10 cellular contexts compared by ENCODE assay signal in genomic region chr13:114024603-114025431, GRCh38. TPM values are rescaled to one million over a fixed set of nuclear protein-coding genes. Genes with fewer than 3 reads are reported as not detected.
DNase-seq lines count a peak whose midpoint lies in the region; ATAC-seq and TF ChIP-seq lines count a peak whose summit lies in the region.
"Had no signal": no experiment of that assay in that cellular context is flagged by ENCODE, and none has a peak within 500 bp of the region (broad histone marks: within the 10 kb centered on the region; RNA-seq: fewer than 3 reads in every experiment).

No MANE protein-coding gene starts in this region.

- DNase-seq in Peyer's patch: peak in 2 of 3 donors; percentile 64 to 75
- no peak for DNase-seq in osteocyte (ENCODE audit: extremely low spot score, unreplicated experiment)
- DNase-seq in SHP77 (lab: John Stamatoyannopoulos, UW): no peak
- DNase-seq in DMS 273 (lab: John Stamatoyannopoulos, UW; ENCODE audit: unreplicated experiment): no peak
- DNase-seq in effector CD4-positive, alpha-beta T cell: no peak
- DNase-seq: activated gamma-delta T cell treated with Interleukin-2 at 50 U/mL for 16 hours had no signal

- TF ChIP-seq CTCF in Peyer's patch (IDR thresholded peaks at IDR 0.05) (no peak), osteocyte (IDR thresholded peaks at IDR 0.05) (no peak), gastroesophageal sphincter (IDR thresholded peaks at IDR 0.05) (no peak)

- peaks cover 18% of the 10 kb centered on the region for H3K36me3 Mint-ChIP-seq in osteocyte (ENCODE audit: unreplicated experiment)

- H3K27ac ChIP-seq in Peyer's patch (peak overlapping the region in 3 of 4 donors; percentile 13 to 63 (median 24)), gastroesophageal sphincter (peak overlapping the region in 2 of 4 donors; percentile 81 to 82)

- TF ChIP-seq EP300 in gastroesophageal sphincter (IDR thresholded peaks at IDR 0.05): no peak

- H3K4me3 ChIP-seq in Peyer's patch: no peak overlapping the region
- H3K4me3 ChIP-seq in gastroesophageal sphincter: no peak overlapping the region

- H3K27me3 Mint-ChIP-seq in osteocyte (ENCODE audit: unreplicated experiment): no peaks in the 10 kb centered on the region

- H3K36me3 ChIP-seq in Peyer's patch: peaks cover 0 to 15% (median 0%) of the 10 kb centered on the region in 3 donors
- H3K36me3 ChIP-seq in gastroesophageal sphincter: peaks cover 0 to 58% of the 10 kb centered on the region in 2 donors

- H3K27me3 ChIP-seq in Peyer's patch: no peaks in the 10 kb centered on the region
- no peaks in the 10 kb centered on the region for H3K27me3 ChIP-seq in gastroesophageal sphincter

- H3K4me1 ChIP-seq in Peyer's patch (peaks cover 0 to 26% (median 17%) of the 10 kb centered on the region in 4 donors), gastroesophageal sphincter (peaks cover 0 to 38% (median 27%) of the 10 kb centered on the region in 3 donors)

- H3K9me3 ChIP-seq in Peyer's patch (no peaks in the 10 kb centered on the region), gastroesophageal sphincter (no peaks in the 10 kb centered on the region)

- peaks cover 32% of the 10 kb centered on the region for H3K4me1 Mint-ChIP-seq in osteocyte (ENCODE audit: unreplicated experiment)

- 73 to 80% methylated on average over 1 to 2 of the region's 35 CpGs for WGBS in gastroesophageal sphincter (ENCODE audit: low coverage in 1 of 2), 2 donors

- no peak overlapping the region for H3K4me3 Mint-ChIP-seq in osteocyte (ENCODE audit: unreplicated experiment)

- peak; percentile 85 for ATAC-seq in GM19043 (IDR thresholded peaks at IDR 0.05; ENCODE audit: low read depth, unreplicated experiment)
- peak; percentile 63 for ATAC-seq in HG02571 (IDR thresholded peaks at IDR 0.05; ENCODE audit: unreplicated experiment)
- no peak for ATAC-seq in gastroesophageal sphincter

- TF ChIP-seq POLR2A in Peyer's patch (IDR thresholded peaks at IDR 0.05) (no peak), gastroesophageal sphincter (IDR thresholded peaks at IDR 0.05) (no peak)

- no peaks in the 10 kb centered on the region for H3K9me3 Mint-ChIP-seq in osteocyte (ENCODE audit: unreplicated experiment)

- peak overlapping the region; percentile 84 for H3K27ac Mint-ChIP-seq in osteocyte (ENCODE audit: unreplicated experiment)

RNA-seq across cellular contexts. Expression of gene C13orf46, which starts 50.9 kb away (rescaled TPM):
- total RNA-seq in Peyer's patch: under 1 TPM in 2 of 4 donors, not detected in 2; 0.35 to 0.83 TPM
- 2.4 and 2.9 TPM in 2 replicates for total RNA-seq in osteocyte
- 1 to 10 TPM in 2 of 4 donors, under 1 TPM in 1, not detected in 1; 0.31 to 6.6 (median 5.9) TPM for total RNA-seq in gastroesophageal sphincter
- total RNA-seq: epithelial cell of proximal tubule had no signal

Comparison
In these comparisons a context has a peak if more than half of its experiments do, and no peak if none do; other contexts are left out.
1. DNase-seq: peak in Peyer's patch (2 of 3); none in osteocyte (single experiment), SHP77 (0 of 2), DMS 273 (single experiment) and effector CD4-positive, alpha-beta T cell (single experiment).